Comparison of ENCODE assay signal across 7 cellular contexts in genomic region chr20:62066983-62067433, GRCh38. TPM values are rescaled to one million over a fixed set of nuclear protein-coding genes. Genes with fewer than 3 reads are reported as not detected.
DNase-seq lines count a peak whose midpoint lies in the region; ATAC-seq, FAIRE-seq and TF ChIP-seq lines count a peak whose summit lies in the region.

No MANE protein-coding gene starts in this region.

- TF ChIP-seq EP300 in upper lobe of left lung (IDR thresholded peaks at IDR 0.05), result no peak

- H2BK15ac ChIP-seq in mesenchymal stem cell (ENCODE audit: low read depth, poor library complexity, severe bottlenecking), result no peak overlapping the region

- DNase-seq in GM12892 (ENCODE audit: insufficient read length) (peak; percentile 58), coronary artery (ENCODE audit: low spot score) (no peak), mesenchymal stem cell (no peak), upper lobe of left lung (peak in 1 of 2 donors; percentile 50), T-helper 9 cell (no peak)

- no peak overlapping the region for H3K27ac ChIP-seq in OCI-LY3 (ENCODE audit: low read length)
- H3K27ac ChIP-seq in coronary artery, result peak overlapping the region; percentile 78 to 95
- no peak overlapping the region for H3K27ac ChIP-seq in mesenchymal stem cell (ENCODE audit: low read length, poor library complexity, severe bottlenecking)
- H3K27ac ChIP-seq in upper lobe of left lung, result peak overlapping the region in 3 of 4 donors; percentile 84 to 93 (median 92)

- H2AFZ ChIP-seq in OCI-LY3 (ENCODE audit: low read depth, low read length) (peak overlapping the region; percentile 88; the same call in 1 of the 2 replicates), mesenchymal stem cell (ENCODE audit: low read depth, low read length) (no peak overlapping the region)

- peak overlapping the region in 1 of 2 experiments; percentile 18 for H3K14ac ChIP-seq in mesenchymal stem cell (ENCODE audit: low read length in 2 of 2)

- peak in 1 of 2 donors; percentile 30 for ATAC-seq in upper lobe of left lung (ENCODE audit: low FRiP score in 2 of 2)
- ATAC-seq in HG03378 (IDR thresholded peaks at IDR 0.05; ENCODE audit: unreplicated experiment), result no peak

- H4K91ac ChIP-seq in mesenchymal stem cell (ENCODE audit: low read length), result no peak overlapping the region

- H2BK12ac ChIP-seq in mesenchymal stem cell (ENCODE audit: low read length in 2 of 2), result no peak overlapping the region

- H4K8ac ChIP-seq in mesenchymal stem cell (ENCODE audit: low read length), result no peak overlapping the region

- no peak overlapping the region for H2BK5ac ChIP-seq in mesenchymal stem cell (ENCODE audit: low read depth, low read length, poor library complexity, severe bottlenecking)

- H3K36me3 ChIP-seq in OCI-LY3 (replicated peaks; ENCODE audit: low read depth, low read length), result peaks cover 14% of the 10 kb centered on the region
- H3K36me3 ChIP-seq in mesenchymal stem cell (ENCODE audit: control insufficient read depth in 1 of 2, insufficient read depth in 2 of 2, low read depth in 1 of 2, low read length in 2 of 2), result peaks cover 0 to 9% of the 10 kb centered on the region in 2 experiments
- H3K36me3 ChIP-seq in upper lobe of left lung, result peaks cover 0 to 4% (median 0%) of the 10 kb centered on the region in 4 donors

- no peak for TF ChIP-seq CTCF in OCI-LY3 (IDR thresholded peaks at IDR 0.05; ENCODE audit: low read depth, low read length)
- no peak for TF ChIP-seq CTCF in coronary artery (IDR thresholded peaks at IDR 0.05)
- no peak for TF ChIP-seq CTCF in upper lobe of left lung (IDR thresholded peaks at IDR 0.05)

- WGBS in mesenchymal stem cell, result 14% methylated on average over 14 of the region's 15 CpGs
- 17 to 24% methylated on average over 14 to 15 of the region's 15 CpGs for WGBS in upper lobe of left lung, 2 donors

- H2AK5ac ChIP-seq in mesenchymal stem cell (ENCODE audit: low read length, severe bottlenecking), result no peak overlapping the region

- H3K18ac ChIP-seq in mesenchymal stem cell (ENCODE audit: low read depth in 1 of 2, low read length in 2 of 2), result no peak overlapping the region

- peak overlapping the region; percentile 88 for H3K4me3 ChIP-seq in OCI-LY3 (ENCODE audit: low read length)
- H3K4me3 ChIP-seq in coronary artery, result peak overlapping the region; percentile 89
- H3K4me3 ChIP-seq in mesenchymal stem cell (ENCODE audit: insufficient read depth in 1 of 2, low read depth in 1 of 2, low read length in 2 of 2), result peak overlapping the region in 1 of 2 experiments; percentile 82
- H3K4me3 ChIP-seq in upper lobe of left lung, result peak overlapping the region in 3 of 4 donors; percentile 65 to 80 (median 67)

- H3K9ac ChIP-seq in OCI-LY3 (ENCODE audit: low read length) (peak overlapping the region; percentile 87; the same call in 1 of the 2 replicates), mesenchymal stem cell (ENCODE audit: low read length) (peak overlapping the region; percentile 89)

- peak; percentile 71 for FAIRE-seq in GM12892 (lab: Jason Lieb, UNC)

- H2BK120ac ChIP-seq in mesenchymal stem cell (ENCODE audit: low read depth, low read length), result no peak overlapping the region

- H3K79me2 ChIP-seq in OCI-LY3 (ENCODE audit: low read length), result peaks cover 27% of the 10 kb centered on the region

- H3K4ac ChIP-seq in mesenchymal stem cell (ENCODE audit: low read depth in 1 of 2, low read length in 2 of 2), result no peak overlapping the region

- H3K79me1 ChIP-seq in mesenchymal stem cell (replicated peaks; ENCODE audit: low read length, poor library complexity, severe bottlenecking), result peaks cover 12% of the 10 kb centered on the region

- no peak for TF ChIP-seq POLR2A in GM12892 (IDR thresholded peaks at IDR 0.05; ENCODE audit: low read depth, low read length)
- no peak for TF ChIP-seq POLR2A in upper lobe of left lung (IDR thresholded peaks at IDR 0.05)

- no peak overlapping the region for H3K23ac ChIP-seq in mesenchymal stem cell (ENCODE audit: low read length in 2 of 2)

- H3K27me3 ChIP-seq in OCI-LY3 (ENCODE audit: low read depth, low read length) (peaks cover 4% of the 10 kb centered on the region; the same call in 1 of the 2 replicates), mesenchymal stem cell (ENCODE audit: control insufficient read depth in 1 of 2, insufficient read depth in 1 of 2, low read length in 2 of 2) (no peaks in the 10 kb centered on the region), upper lobe of left lung (no peaks in the 10 kb centered on the region)

- H4K20me1 ChIP-seq in OCI-LY3 (ENCODE audit: insufficient read depth, low read length), result peaks cover 24% of the 10 kb centered on the region

- H3K4me2 ChIP-seq in OCI-LY3 (ENCODE audit: low read length) (peak overlapping the region; percentile 94), mesenchymal stem cell (ENCODE audit: low read length, poor library complexity, severe bottlenecking) (peak overlapping the region; percentile 77)

- H3K9me3 ChIP-seq in OCI-LY3 (ENCODE audit: insufficient read depth, low read length), result no peaks in the 10 kb centered on the region
- no peaks in the 10 kb centered on the region for H3K9me3 ChIP-seq in mesenchymal stem cell (ENCODE audit: control insufficient read depth, low read length)
- H3K9me3 ChIP-seq in upper lobe of left lung, result no peaks in the 10 kb centered on the region

- H3K4me1 ChIP-seq in OCI-LY3 (ENCODE audit: low read length), result peaks cover 13% of the 10 kb centered on the region
- H3K4me1 ChIP-seq in mesenchymal stem cell (ENCODE audit: control insufficient read depth, insufficient read depth, low read depth, low read length), result peaks cover 17% of the 10 kb centered on the region
- H3K4me1 ChIP-seq in upper lobe of left lung, result peaks cover 29 to 36% (median 35%) of the 10 kb centered on the region in 4 donors

RNA-seq across cellular contexts. Expression of gene TAF4, which starts 1.3 kb away (rescaled TPM):
- 7.8 TPM for polyA plus RNA-seq in GM12892 (2012; ENCODE audit: missing spikeins)
- 9.1 TPM for polyA plus RNA-seq in mesenchymal stem cell (2013, experiment 1 of 2)
- 6.2 TPM for polyA plus RNA-seq in mesenchymal stem cell (2013, experiment 2 of 2)
- total RNA-seq in upper lobe of left lung, result 10 to 100 TPM; 13.0 to 44.0 (median 20.7) TPM

RNA-seq across cellular contexts. Expression of gene LSM14B, which starts 55.3 kb away (rescaled TPM):
- polyA plus RNA-seq in GM12892 (2012; ENCODE audit: missing spikeins), result 29.3 TPM
- 32.2 TPM for polyA plus RNA-seq in mesenchymal stem cell (2013, experiment 1 of 2)
- 31.4 TPM for polyA plus RNA-seq in mesenchymal stem cell (2013, experiment 2 of 2)
- 10 to 100 TPM; 27.8 to 46.3 (median 36.4) TPM for total RNA-seq in upper lobe of left lung

Comparison
In these comparisons a context has a peak if more than half of its experiments do, and no peak if none do; other contexts are left out.
1. H3K27ac ChIP-seq: peak in coronary artery (2 of 2) and upper lobe of left lung (3 of 4); none in OCI-LY3 (single experiment) and mesenchymal stem cell (single experiment).